Comparison of ENCODE assay signal across 1 cellular context in the genomic region with DNA sequence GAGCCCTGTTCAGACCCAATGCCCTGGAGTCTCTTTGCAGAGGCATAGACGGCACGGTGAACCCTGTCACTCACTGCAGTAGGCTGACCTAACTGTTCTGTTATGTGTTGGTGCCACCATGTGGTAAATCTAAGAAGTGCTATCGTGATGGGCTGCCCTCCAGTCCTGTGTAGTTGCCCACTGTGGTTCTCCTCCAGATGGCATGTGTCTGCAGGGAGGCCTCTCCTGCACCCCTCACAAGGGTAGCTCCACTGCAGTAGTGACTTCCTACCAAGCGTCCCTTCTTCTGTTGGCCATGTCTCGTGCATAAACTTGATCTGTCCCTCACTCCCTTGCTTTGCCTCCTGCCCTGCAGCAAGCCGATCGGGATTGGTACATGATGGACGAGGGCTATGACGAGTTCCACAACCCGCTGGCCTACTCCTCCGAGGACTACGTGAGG.
TF ChIP-seq lines count a peak whose summit lies in the region.

No MANE protein-coding gene starts in this region.

TF ChIP-seq in endothelial cell of umbilical vein, 7 proteins besides CTCF, POLR2A, EP300 and RAD21 (continued from another document):
- no peak for TF ChIP-seq EZH2 (IDR thresholded peaks at IDR 0.05; ENCODE audit: borderline replicate concordance, low read depth, low read length, severe bottlenecking)
